1 cellular context compared by ENCODE assay signal in the genomic region with DNA sequence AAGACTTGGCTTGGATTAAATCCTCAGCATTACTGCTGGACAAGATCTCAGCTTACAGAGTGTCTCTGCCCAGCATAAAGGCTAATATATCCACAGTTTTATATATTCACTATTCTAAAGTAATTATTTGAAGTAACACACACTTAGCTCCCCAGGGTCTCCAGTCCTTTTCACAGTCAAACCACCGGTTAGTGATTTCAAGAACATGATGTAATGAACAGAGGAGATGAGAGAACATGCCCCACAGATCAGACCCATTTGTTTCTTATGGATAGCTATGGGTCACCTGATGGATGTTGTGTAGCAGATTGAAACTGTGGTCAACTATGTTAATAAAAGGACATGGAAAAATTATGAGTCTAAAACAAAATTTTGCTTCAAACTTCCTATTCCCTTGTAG.
A peak's percentile ranks its signal among the peaks of the same experiment; 100 is the strongest.
TF ChIP-seq lines count a peak whose summit lies in the region.

No MANE protein-coding gene starts in this region.

TF ChIP-seq in GM12878, 131 proteins besides CTCF, POLR2A, EP300 and RAD21 (continued from another document):
- TF ChIP-seq, protein P1, sequence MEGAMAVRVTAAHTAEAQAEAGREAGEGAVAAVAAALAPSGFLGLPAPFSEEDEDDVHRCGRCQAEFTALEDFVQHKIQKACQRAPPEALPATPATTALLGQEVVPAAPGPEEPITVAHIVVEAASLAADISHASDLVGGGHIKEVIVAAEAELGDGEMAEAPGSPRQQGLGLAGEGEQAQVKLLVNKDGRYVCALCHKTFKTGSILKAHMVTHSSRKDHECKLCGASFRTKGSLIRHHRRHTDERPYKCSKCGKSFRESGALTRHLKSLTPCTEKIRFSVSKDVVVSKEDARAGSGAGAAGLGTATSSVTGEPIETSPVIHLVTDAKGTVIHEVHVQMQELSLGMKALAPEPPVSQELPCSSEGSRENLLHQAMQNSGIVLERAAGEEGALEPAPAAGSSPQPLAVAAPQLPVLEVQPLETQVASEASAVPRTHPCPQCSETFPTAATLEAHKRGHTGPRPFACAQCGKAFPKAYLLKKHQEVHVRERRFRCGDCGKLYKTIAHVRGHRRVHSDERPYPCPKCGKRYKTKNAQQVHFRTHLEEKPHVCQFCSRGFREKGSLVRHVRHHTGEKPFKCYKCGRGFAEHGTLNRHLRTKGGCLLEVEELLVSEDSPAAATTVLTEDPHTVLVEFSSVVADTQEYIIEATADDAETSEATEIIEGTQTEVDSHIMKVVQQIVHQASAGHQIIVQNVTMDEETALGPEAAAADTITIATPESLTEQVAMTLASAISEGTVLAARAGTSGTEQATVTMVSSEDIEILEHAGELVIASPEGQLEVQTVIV (IDR thresholded peaks at IDR 0.05; ENCODE audit: borderline replicate concordance, partially characterized antibody) = no peak
- no peak for TF ChIP-seq CREM (IDR thresholded peaks at IDR 0.05; ENCODE audit: low read depth)
- TF ChIP-seq IRF4 (IDR thresholded peaks at IDR 0.05; ENCODE audit: low read depth, low read length) = 0 out of 2 replicates have a peak, but pooled peaks have one; percentile 9
- peak; percentile 68 for TF ChIP-seq JUNB (IDR thresholded peaks at IDR 0.05)
